15 cellular contexts compared by ENCODE assay signal in genomic region chr12:112179341-112179740, GRCh38.
"Had no signal": no experiment of that assay in that cellular context is flagged by ENCODE, and none has a peak within 500 bp of the region (broad histone marks: within the 10 kb centered on the region; RNA-seq: fewer than 3 reads in every experiment).

No MANE protein-coding gene starts in this region.

- H3K36me3 Mint-ChIP-seq: natural killer cell treated with Interleukin-12 subunit alpha and Interleukin-12 subunit beta and Interleukin-15 and Interleukin-18, amount 100 ng/mL, for 72 hours had no signal

- H3K9me3 Mint-ChIP-seq: effector memory CD8-positive, alpha-beta T cell; natural killer cell treated with Interleukin-12 subunit alpha and Interleukin-12 subunit beta and Interleukin-15 and Interleukin-18, amount 100 ng/mL, for 72 hours had no signal

- H3K4me3 Mint-ChIP-seq: effector memory CD8-positive, alpha-beta T cell; natural killer cell treated with Interleukin-12 subunit alpha and Interleukin-12 subunit beta and Interleukin-15 and Interleukin-18, amount 100 ng/mL, for 72 hours had no signal

- H3K27me3 Mint-ChIP-seq: effector memory CD8-positive, alpha-beta T cell; natural killer cell treated with Interleukin-12 subunit alpha and Interleukin-12 subunit beta and Interleukin-15 and Interleukin-18, amount 100 ng/mL, for 72 hours had no signal

- H3K9ac ChIP-seq: parathyroid adenoma had no signal

- H3K4me3 ChIP-seq: psoas muscle, right lobe of liver, skin epidermis, suprapubic skin, tibial artery, upper lobe of left lung, vagina had no signal

- H3K4me1 ChIP-seq: foreskin keratinocyte, parathyroid adenoma, psoas muscle, right lobe of liver, suprapubic skin, upper lobe of left lung, vagina had no signal

- DNase-seq: effector memory CD8-positive, alpha-beta T cell; foreskin keratinocyte; hippocampal formation; midbrain; retina; right lobe of liver; stimulated activated naive CD4-positive, alpha-beta T cell treated with Interleukin-2 at 50 U/mL for 16 hours had no signal

- H3K9me3 ChIP-seq: psoas muscle, right lobe of liver, suprapubic skin, tibial artery, upper lobe of left lung, vagina had no signal

- H3K27me3 ChIP-seq: foreskin keratinocyte, right lobe of liver, suprapubic skin, tibial artery, upper lobe of left lung, vagina had no signal

- H3K27ac Mint-ChIP-seq: effector memory CD8-positive, alpha-beta T cell; natural killer cell treated with Interleukin-12 subunit alpha and Interleukin-12 subunit beta and Interleukin-15 and Interleukin-18, amount 100 ng/mL, for 72 hours had no signal

- H3K27ac ChIP-seq: foreskin keratinocyte, parathyroid adenoma, psoas muscle, right lobe of liver, skin epidermis, suprapubic skin, tibial artery, upper lobe of left lung, vagina had no signal
